22 cellular contexts compared by ENCODE assay signal in genomic region chr5:78399115-78399514, GRCh38.
"Had no signal": no experiment of that assay in that cellular context is flagged by ENCODE, and none has a peak within 500 bp of the region (broad histone marks: within the 10 kb centered on the region; RNA-seq: fewer than 3 reads in every experiment).

No MANE protein-coding gene starts in this region.

- FAIRE-seq: islet of Langerhans, TTC549 had no signal

- H3K27ac ChIP-seq: colonic mucosa, esophagus muscularis mucosa, left lung, right atrium auricular region, skin epidermis, transverse colon, vagina had no signal

- ATAC-seq: activated T-cell treated with anti-CD3 and anti-CD28 coated beads, Interleukin-2, amount 50 U/mL, for 72 hours; left lung had no signal

- H3K4me1 ChIP-seq: colonic mucosa, left lung, transverse colon had no signal

- H3K27me3 ChIP-seq: colonic mucosa, esophagus muscularis mucosa, left lung, right atrium auricular region, transverse colon, vagina had no signal

- DNase-seq: activated CD4-positive, alpha-beta T cell treated with anti-CD3 and anti-CD28 coated beads, Interleukin-2, amount 10 ng/mL, durations not matched to agents 7 days and 5 days; activated CD4-positive, CD25-positive, alpha-beta regulatory T cell; activated CD8-positive, alpha-beta memory T cell treated with anti-CD3 and anti-CD28 coated beads, Interleukin-2, amount 50 U/mL, for 48 hours; activated gamma-delta T cell treated with Interleukin-2 at 50 U/mL for 16 hours; activated T-cell treated with anti-CD3 and anti-CD28 coated beads, Interleukin-2, amount 50 U/mL, for 72 hours; amniotic stem cell; central memory CD4-positive, alpha-beta T cell; colonic mucosa; left lung; mammary epithelial cell; naive B cell; stimulated activated CD4-positive, alpha-beta T cell treated with anti-CD3 and anti-CD28 coated beads, Interleukin-15, amount 100 ng/mL, for 24 hours; stimulated activated CD4-positive, alpha-beta T cell treated with anti-CD3 and anti-CD28 coated beads, Interleukin-4, amount 100 ng/mL, for 24 hours; stimulated activated naive CD4-positive, alpha-beta T cell; substantia nigra; transverse colon had no signal

- H3K9me3 ChIP-seq: colonic mucosa, esophagus muscularis mucosa, left lung, right atrium auricular region, transverse colon, vagina had no signal

- H3K4me3 ChIP-seq: colonic mucosa, esophagus muscularis mucosa, left lung, right atrium auricular region, skin epidermis, transverse colon, vagina had no signal

- H3K36me3 ChIP-seq: colonic mucosa, esophagus muscularis mucosa, left lung, right atrium auricular region, transverse colon, vagina had no signal
